1 cellular context compared by ENCODE assay signal in genomic region chr1:68600049-68600661, GRCh38.
TF ChIP-seq lines count a peak whose summit lies in the region.

No MANE protein-coding gene starts in this region.

TF ChIP-seq in WTC11, 78 proteins besides CTCF, POLR2A, EP300 and RAD21 (continued from another document):
- TF ChIP-seq TEAD1 (CRISPR knock-in tag; IDR thresholded peaks at IDR 0.05), result no peak
- no peak for TF ChIP-seq AR (CRISPR knock-in tag; IDR thresholded peaks at IDR 0.05)
